ENCODE assay signal across 25 cellular contexts in the genomic region with DNA sequence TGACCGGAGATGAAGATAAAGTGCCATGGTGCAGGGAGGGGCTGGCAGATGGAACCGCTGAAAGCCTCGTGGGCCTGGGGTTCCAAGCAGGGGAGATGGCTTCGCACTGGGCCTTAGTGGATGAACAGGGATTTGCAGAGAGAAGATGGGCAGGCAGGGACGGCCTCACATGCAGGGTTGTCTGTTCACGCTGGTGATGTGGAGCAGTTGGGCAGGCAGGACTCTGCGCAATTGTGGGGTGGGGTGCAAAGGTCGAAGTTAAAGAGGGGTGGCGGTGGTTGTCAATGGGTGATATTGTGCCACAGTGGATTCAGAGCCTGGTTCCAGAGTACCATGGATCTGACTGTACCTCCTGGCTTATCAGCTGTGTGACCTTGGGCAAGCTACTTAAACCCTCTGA. TPM values are rescaled to one million over a fixed set of nuclear protein-coding genes. Genes with fewer than 3 reads are reported as not detected.
DNase-seq lines count a peak whose midpoint lies in the region; ATAC-seq and TF ChIP-seq lines count a peak whose summit lies in the region.
"Had no signal": no experiment of that assay in that cellular context is flagged by ENCODE, and none has a peak within 500 bp of the region (broad histone marks: within the 10 kb centered on the region; RNA-seq: fewer than 3 reads in every experiment).

No MANE protein-coding gene starts in this region.

- POLR2A ChIA-PET in Panc1 (lab: Charles Lee), result no interaction called here

- no peak for TF ChIP-seq CTCF in heart right ventricle (IDR thresholded peaks at IDR 0.05)
- no peak for TF ChIP-seq CTCF in Panc1 (IDR thresholded peaks at IDR 0.05)
- no peak for TF ChIP-seq CTCF in nephron progenitor cell (IDR thresholded peaks at IDR 0.05)

- H3K36me3 ChIP-seq in heart right ventricle, result peaks cover 0 to 35% (median 0%) of the 10 kb centered on the region in 9 donors
- no peaks in the 10 kb centered on the region for H3K36me3 ChIP-seq in Panc1 (ENCODE audit: control insufficient read depth, insufficient read depth, low read length)

- peak overlapping the region in 7 of 10 donors; percentile 20 to 92 (median 78) for H3K27ac ChIP-seq in heart right ventricle
- H3K27ac ChIP-seq in Panc1 (ENCODE audit: low read length), result peak overlapping the region; percentile 96
- H3K27ac ChIP-seq: PC-9 had no signal

- intact Hi-C loops in heart right ventricle (cut with DNase I) (no loop called here), left ventricle myocardium superior (cut with micrococcal nuclease) (no loop called here), Panc1 (cut with micrococcal nuclease; ENCODE audit: unreplicated experiment) (no loop called here)

- H3K4me3 ChIP-seq in heart right ventricle, result no peak overlapping the region
- no peak overlapping the region for H3K4me3 ChIP-seq in Panc1 (ENCODE audit: low read depth in 2 of 2, low read length in 2 of 2)
- H3K4me3 ChIP-seq: GM12878, GM23338, PC-9 had no signal

- H3K9me3 ChIP-seq in heart right ventricle, result no peaks in the 10 kb centered on the region
- H3K9me3 ChIP-seq in Panc1 (ENCODE audit: control insufficient read depth, insufficient read depth, low read depth, low read length), result no peaks in the 10 kb centered on the region

- peaks cover 22% of the 10 kb centered on the region for H3K4me1 Mint-ChIP-seq in nephron progenitor cell

- H3K27me3 ChIP-seq in heart right ventricle, result no peaks in the 10 kb centered on the region
- H3K27me3 ChIP-seq in Panc1 (ENCODE audit: control insufficient read depth, insufficient read depth, low read length), result no peaks in the 10 kb centered on the region

- no peaks in the 10 kb centered on the region for H3K36me3 Mint-ChIP-seq in nephron progenitor cell (ENCODE audit: low read depth)

- BruUV-seq in Panc1 (replicated peaks; lab: Mats Ljungman, UMichigan), result no TSS peak

- ATAC-seq in heart right ventricle, result no peak
- ATAC-seq in left ventricle myocardium superior, result no peak
- ATAC-seq in Panc1, result no peak
- ATAC-seq: GM12878, GM23338 had no signal

- DNase-seq in heart right ventricle (no peak), left ventricle myocardium superior (no peak), Panc1 (ENCODE audit: low read depth, low spot score) (no peak), nephron progenitor cell (no peak), DMS79 treated with DMSO at 0.1 percent for 48 hours (lab: John Stamatoyannopoulos, UW) (no peak), T-helper 1 cell (no peak)
- DNase-seq in activated CD8-positive, alpha-beta memory T cell treated with anti-CD3 and anti-CD28 coated beads, Interleukin-2, amount 50 U/mL, for 4 hours, result no peak
- DNase-seq: CD4-positive, alpha-beta T cell; EL; GDM1; H9; Karpas-422; NCI-H1092; NCI-H1417 treated with DMSO at 0.1 percent for 48 hours; NCI-H187; NCI-H2081 treated with DMSO at 0.1 percent for 48 hours; NCI-H524 treated with DMSO at 0.1 percent for 48 hours; NCI-H774; NK-92 treated with Interleukin-12 subunit alpha and Interleukin-12 subunit beta, amount 100 ng/mL, for 24 hours; PC-9; RPMI8226; SHP77 treated with DMSO at 0.1 percent for 48 hours had no signal

- 68 to 76% methylated on average over 9 of the region's 9 CpGs for WGBS in heart right ventricle, 2 donors

- H3K4me3 Mint-ChIP-seq in nephron progenitor cell, result no peak overlapping the region
- H3K4me3 Mint-ChIP-seq: CD4-positive, alpha-beta T cell; GM23338; H9 had no signal

- peak overlapping the region; percentile 16 for H3K27ac Mint-ChIP-seq in nephron progenitor cell
- H3K27ac Mint-ChIP-seq: CD4-positive, alpha-beta T cell; GM23338; H9 had no signal

- CTCF ChIA-PET in Panc1 (lab: Charles Lee), result interaction anchor here (0.6 kb wide), 1 partner anchor 410 kb away, joined by 3 read pairs; no protein-coding TSS in a partner anchor

- H3K4me1 ChIP-seq in heart right ventricle (peaks cover 15 to 77% (median 39%) of the 10 kb centered on the region in 9 donors), Panc1 (ENCODE audit: control insufficient read depth, insufficient read depth, low read length) (peaks cover 37% of the 10 kb centered on the region)

- in situ Hi-C loops in Panc1 (cut with HindIII; ENCODE audit: low pct_unique_long_range_greater_than_20kb, low sequenced_read_pairs), result no loop called here

- peaks cover 18% of the 10 kb centered on the region for H3K27me3 Mint-ChIP-seq in nephron progenitor cell (ENCODE audit: low read depth, poor library complexity)

- H3K9me3 Mint-ChIP-seq in nephron progenitor cell, result no peaks in the 10 kb centered on the region
- H3K9me3 Mint-ChIP-seq: CD4-positive, alpha-beta T cell; GM23338; H9 had no signal

RNA-seq across cellular contexts. Expression of a gene that starts 7.9 kb away (rescaled TPM):
- total RNA-seq in heart right ventricle, result over 10,000 TPM in 9 of 10 donors, 1,000 to 10,000 TPM in 1; 9,966 to 22,407 (median 14,751) TPM
- over 10,000 TPM in 1 of 2 donors, 1,000 to 10,000 TPM in 1; 8,931 to 10,284 TPM for polyA plus RNA-seq in heart right ventricle
- total RNA-seq in left ventricle myocardium superior, result 17,299 TPM
- total RNA-seq in Panc1 (2021; ENCODE audit: unreplicated experiment), result 17.3 TPM
- 29.4 TPM for polyA plus RNA-seq in Panc1 (2012; ENCODE audit: insufficient read length)
- total RNA-seq: CD4-positive, alpha-beta T cell; GM23338 had no signal
- polyA plus RNA-seq: BJ, GM23338 had no signal

RNA-seq across cellular contexts. Expression of a gene that starts 39.0 kb away (rescaled TPM):
- total RNA-seq in heart right ventricle, result 10 to 100 TPM in 2 of 10 donors, 1 to 10 TPM in 8; 4.6 to 51.9 (median 8.7) TPM
- 1 to 10 TPM; 1.7 to 4.0 TPM for polyA plus RNA-seq in heart right ventricle
- 5.2 TPM for total RNA-seq in left ventricle myocardium superior
- 16.4 TPM for total RNA-seq in Panc1 (2021; ENCODE audit: unreplicated experiment)
- polyA plus RNA-seq in Panc1 (2012; ENCODE audit: insufficient read length), result 4.8 TPM

Comparison
In these comparisons a context has a peak if more than half of its experiments do, and no peak if none do; other contexts are left out.
1. RNA of a gene that starts 7.9 kb away (total RNA-seq): 17,299 TPM in left ventricle myocardium superior (single experiment) and 9,966 to 22,407 TPM in heart right ventricle; 17.3 TPM in Panc1 (single experiment); every median in the first group is over 100 times any median in the second.